ENCODE assay signal across 2 cellular contexts in the genomic region with DNA sequence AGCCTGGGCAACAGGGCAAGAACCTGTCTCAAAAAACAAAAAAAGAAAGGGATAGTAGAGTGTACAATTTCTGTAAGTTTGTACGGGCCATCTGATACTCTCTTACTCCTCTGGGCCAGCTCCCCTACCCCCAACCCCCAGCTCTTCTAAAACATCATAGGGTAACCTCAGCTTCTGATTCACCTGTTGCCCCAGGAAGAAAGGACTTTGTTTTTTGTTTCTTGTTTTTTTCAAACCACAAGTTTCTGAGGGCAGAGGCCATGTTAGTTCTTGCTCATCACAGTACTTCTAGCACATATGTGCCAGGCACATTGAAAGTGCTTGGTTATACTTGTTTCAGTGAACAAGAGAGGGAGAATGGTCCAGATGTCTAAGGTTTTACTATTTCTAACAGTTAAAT.
A peak's percentile ranks its signal among the peaks of the same experiment; 100 is the strongest.
TF ChIP-seq lines count a peak whose summit lies in the region.

No MANE protein-coding gene starts in this region.

TF ChIP-seq in liver, 16 proteins besides CTCF, POLR2A, EP300 and RAD21:
- TF ChIP-seq YY1 (IDR thresholded peaks at IDR 0.05): peak; percentile 34
- TF ChIP-seq EGR1 (IDR thresholded peaks at IDR 0.05; ENCODE audit: low read depth in 2 of 2): no peak
- TF ChIP-seq HNF4G (IDR thresholded peaks at IDR 0.05): no peak
- TF ChIP-seq HNF4A (conservative IDR thresholded peaks at IDR 0.05): peak in 1 of 2 donors; percentile 8
- no peak for TF ChIP-seq FOXA1 (IDR thresholded peaks at IDR 0.05)
TF ChIP-seq in liver: peak in this region for 2.

TF ChIP-seq in HepG2, 621 proteins besides CTCF, POLR2A, EP300 and RAD21:
- TF ChIP-seq KLF15 (CRISPR knock-in tag; IDR thresholded peaks at IDR 0.05; ENCODE audit: borderline replicate concordance) (no peak), SRSF9 (IDR thresholded peaks at IDR 0.05; ENCODE audit: borderline replicate concordance, insufficient read depth, low read depth, low read length, poor library complexity, severe bottlenecking) (no peak), PHB2 (IDR thresholded peaks at IDR 0.05; ENCODE audit: partially characterized antibody) (no peak), ZNF713 (CRISPR knock-in tag; IDR thresholded peaks at IDR 0.05) (no peak), SP4 (CRISPR knock-in tag; IDR thresholded peaks at IDR 0.05) (no peak), ISL2 (CRISPR knock-in tag; IDR thresholded peaks at IDR 0.05) (no peak), PLRG1 (conservative IDR thresholded peaks at IDR 0.05) (no peak), KDM4B (CRISPR knock-in tag; IDR thresholded peaks at IDR 0.05) (no peak), ZMAT3 (CRISPR knock-in tag; conservative IDR thresholded peaks at IDR 0.05) (no peak), ZNF383 (CRISPR knock-in tag; IDR thresholded peaks at IDR 0.05; ENCODE audit: borderline replicate concordance) (no peak), MED13 (CRISPR knock-in tag; IDR thresholded peaks at IDR 0.05) (no peak)
- TF ChIP-seq, protein P1, sequence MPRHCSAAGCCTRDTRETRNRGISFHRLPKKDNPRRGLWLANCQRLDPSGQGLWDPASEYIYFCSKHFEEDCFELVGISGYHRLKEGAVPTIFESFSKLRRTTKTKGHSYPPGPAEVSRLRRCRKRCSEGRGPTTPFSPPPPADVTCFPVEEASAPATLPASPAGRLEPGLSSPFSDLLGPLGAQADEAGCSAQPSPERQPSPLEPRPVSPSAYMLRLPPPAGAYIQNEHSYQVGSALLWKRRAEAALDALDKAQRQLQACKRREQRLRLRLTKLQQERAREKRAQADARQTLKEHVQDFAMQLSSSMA (CRISPR knock-in tag; IDR thresholded peaks at IDR 0.05): no peak
